Comparison of ENCODE assay signal across 20 cellular contexts in genomic region chr15:100788731-100789105, GRCh38.
"Had no signal": no experiment of that assay in that cellular context is flagged by ENCODE, and none has a peak within 500 bp of the region (broad histone marks: within the 10 kb centered on the region; RNA-seq: fewer than 3 reads in every experiment).

No MANE protein-coding gene starts in this region.

- H3K4me1 Mint-ChIP-seq: immature natural killer cell, memory B cell, mesothelial cell of epicardium, nephron progenitor cell had no signal

- H3K4me1 ChIP-seq: left ventricle myocardium inferior, lower lobe of right lung, psoas muscle, sigmoid colon, stomach, uterus had no signal

- ATAC-seq: effector memory CD8-positive, alpha-beta T cell; foreskin keratinocyte; left cardiac atrium; lower lobe of right lung; psoas muscle had no signal

- H3K27ac ChIP-seq: foreskin keratinocyte, left ventricle myocardium inferior, lower lobe of right lung, psoas muscle, sigmoid colon, stomach, thoracic aorta, uterus had no signal

- H3K4me3 ChIP-seq: left ventricle myocardium inferior, lower lobe of right lung, psoas muscle, sigmoid colon, skin epidermis, stomach, thoracic aorta, uterus had no signal

- H3K36me3 Mint-ChIP-seq: immature natural killer cell, memory B cell, mesothelial cell of epicardium had no signal

- H3K4me3 Mint-ChIP-seq: effector memory CD8-positive, alpha-beta T cell; immature natural killer cell; memory B cell; mesothelial cell of epicardium; nephron progenitor cell had no signal

- H3K27me3 ChIP-seq: foreskin keratinocyte, sigmoid colon, uterus had no signal

- DNase-seq: effector memory CD8-positive, alpha-beta T cell; foreskin keratinocyte; immature natural killer cell; kidney; left cardiac atrium; left ventricle myocardium inferior; lower lobe of right lung; nephron progenitor cell; psoas muscle; sigmoid colon; stimulated activated CD4-positive, alpha-beta T cell treated with anti-CD3 and anti-CD28 coated beads, Interleukin-12 subunit alpha, Interleukin-12 subunit beta, amount 100 ng/mL, for 4 hours; stimulated activated naive CD4-positive, alpha-beta T cell; stomach; substantia nigra; trophoblast cell; uterus had no signal

- H3K36me3 ChIP-seq: left ventricle myocardium inferior, lower lobe of right lung, sigmoid colon, stomach, thoracic aorta, uterus had no signal

- H3K27ac Mint-ChIP-seq: effector memory CD8-positive, alpha-beta T cell; immature natural killer cell; memory B cell; mesothelial cell of epicardium; nephron progenitor cell had no signal

- H3K9me3 Mint-ChIP-seq: effector memory CD8-positive, alpha-beta T cell; immature natural killer cell; mesothelial cell of epicardium; nephron progenitor cell had no signal

- H3K9me3 ChIP-seq: left ventricle myocardium inferior, lower lobe of right lung, psoas muscle, sigmoid colon, stomach, thoracic aorta, uterus had no signal
